In genomic region chr7:157007470-157008066, GRCh38 we compare ENCODE assay signal across 21 cellular contexts. TPM values are rescaled to one million over a fixed set of nuclear protein-coding genes. Genes with fewer than 3 reads are reported as not detected.
DNase-seq lines count a peak whose midpoint lies in the region; ATAC-seq and TF ChIP-seq lines count a peak whose summit lies in the region.
"Had no signal": no experiment of that assay in that cellular context is flagged by ENCODE, and none has a peak within 500 bp of the region (broad histone marks: within the 10 kb centered on the region; RNA-seq: fewer than 3 reads in every experiment).

No MANE protein-coding gene starts in this region.

- peaks cover 23 to 98% (median 77%) of the 10 kb centered on the region in 3 donors for H3K27me3 ChIP-seq in stomach

- 17 to 25% (median 23%) methylated on average over 18 of the region's 18 CpGs for WGBS in stomach, 5 donors

- intact Hi-C loops in stomach (cut with DNase I; ENCODE audit: low total_unique reads) = no loop called here

- H3K36me3 ChIP-seq in stomach = no peaks in the 10 kb centered on the region
- H3K36me3 ChIP-seq: esophagus squamous epithelium, heart left ventricle, neutrophil had no signal

- H3K9me3 ChIP-seq in stomach = no peaks in the 10 kb centered on the region
- H3K9me3 ChIP-seq: esophagus squamous epithelium, heart left ventricle, neutrophil had no signal

- H3K4me3 ChIP-seq in LNCaP clone FGC (ENCODE audit: low read depth, low read length) (peak overlapping the region; percentile 77), stomach (peak overlapping the region in 3 of 4 donors; percentile 51 to 66 (median 57))
- H3K4me3 ChIP-seq: esophagus squamous epithelium, heart left ventricle had no signal

- peaks cover 31 to 90% (median 75%) of the 10 kb centered on the region in 4 donors for H3K4me1 ChIP-seq in stomach

- TF ChIP-seq POLR2A in stomach (IDR thresholded peaks at IDR 0.05) = no peak

- no peak for TF ChIP-seq EP300 in stomach (IDR thresholded peaks at IDR 0.05)

- no peak for TF ChIP-seq CTCF in LNCaP clone FGC (IDR thresholded peaks at IDR 0.05; ENCODE audit: control insufficient read depth, extremely low read depth, insufficient read depth)
- TF ChIP-seq CTCF in stomach (IDR thresholded peaks at IDR 0.05) = no peak

- DNase-seq in activated CD8-positive, alpha-beta memory T cell treated with anti-CD3 and anti-CD28 coated beads for 24 hours = peak; percentile 47
- DNase-seq in activated CD8-positive, alpha-beta memory T cell treated with anti-CD3 and anti-CD28 coated beads, Interleukin-2, amount 50 U/mL, for 4 hours = no peak
- DNase-seq in LNCaP clone FGC (ENCODE audit: low read depth) (peak; percentile 80), ecto neural progenitor cell (ENCODE audit: low spot score) (peak; percentile 46), stomach (peak; percentile 57), DMS114 treated with DMSO at 0.1 percent for 48 hours (lab: John Stamatoyannopoulos, UW; ENCODE audit: unreplicated experiment) (no peak), EL (no peak)
- DNase-seq: activated CD4-positive, CD25-positive, alpha-beta regulatory T cell; activated naive CD4-positive, alpha-beta T cell treated with anti-CD3 and anti-CD28 coated beads, Interleukin-2, amount 10 ng/mL, durations not matched to agents 7 days and 5 days; esophagus squamous epithelium; heart left ventricle; Karpas-422; kidney; NCI-H1694 treated with DMSO at 0.1 percent for 48 hours; NCI-H774; stimulated activated naive CD8-positive, alpha-beta T cell treated with anti-CD3 and anti-CD28 coated beads, Interleukin-15, amount 100 ng/mL, for 72 hours had no signal

- H3K27ac ChIP-seq in stomach = peak overlapping the region in 4 of 5 donors; percentile 33 to 66 (median 51)
- H3K27ac ChIP-seq: esophagus squamous epithelium, heart left ventricle, HL-60, neutrophil had no signal

- ATAC-seq in HG03521 (IDR thresholded peaks at IDR 0.05; ENCODE audit: unreplicated experiment) = no peak
- ATAC-seq: heart left ventricle; stimulated activated naive CD8-positive, alpha-beta T cell treated with anti-CD3 and anti-CD28 coated beads, Interleukin-15, amount 100 ng/mL, for 72 hours had no signal

RNA-seq across cellular contexts. Expression of gene MNX1, which starts 2.9 kb away (rescaled TPM):
- total RNA-seq in stomach = 10 to 100 TPM in 1 of 5 donors, 1 to 10 TPM in 3, not detected in 1; 3.1 to 80.2 (median 5.8) TPM
- polyA plus RNA-seq in stomach = 1 to 10 TPM; 1.1 to 1.9 (median 1.4) TPM
- total RNA-seq: heart left ventricle, mesothelial cell of epicardium, skeletal muscle tissue had no signal
- polyA plus RNA-seq: heart left ventricle had no signal

RNA-seq across cellular contexts. Expression of gene NOM1, which starts 58.1 kb away (rescaled TPM):
- 100 to 1,000 TPM in 1 of 5 donors, 10 to 100 TPM in 3, under 1 TPM in 1; 0.58 to 117 (median 36.7) TPM for total RNA-seq in stomach
- polyA plus RNA-seq in stomach = 10 to 100 TPM in 1 of 3 donors, 1 to 10 TPM in 2; 4.2 to 12.2 (median 5.8) TPM

Comparison
In these comparisons a context has a peak if more than half of its experiments do, and no peak if none do; other contexts are left out.
1. DNase-seq: peak in activated CD8-positive, alpha-beta memory T cell treated with anti-CD3 and anti-CD28 coated beads for 24 hours (single experiment), LNCaP clone FGC (single experiment), ecto neural progenitor cell (single experiment) and stomach (single experiment); none in activated CD8-positive, alpha-beta memory T cell treated with anti-CD3 and anti-CD28 coated beads, Interleukin-2, amount 50 U/mL, for 4 hours (single experiment), DMS114 treated with DMSO at 0.1 percent for 48 hours (single experiment) and EL (single experiment).